8 cellular contexts compared by ENCODE assay signal in the genomic region with DNA sequence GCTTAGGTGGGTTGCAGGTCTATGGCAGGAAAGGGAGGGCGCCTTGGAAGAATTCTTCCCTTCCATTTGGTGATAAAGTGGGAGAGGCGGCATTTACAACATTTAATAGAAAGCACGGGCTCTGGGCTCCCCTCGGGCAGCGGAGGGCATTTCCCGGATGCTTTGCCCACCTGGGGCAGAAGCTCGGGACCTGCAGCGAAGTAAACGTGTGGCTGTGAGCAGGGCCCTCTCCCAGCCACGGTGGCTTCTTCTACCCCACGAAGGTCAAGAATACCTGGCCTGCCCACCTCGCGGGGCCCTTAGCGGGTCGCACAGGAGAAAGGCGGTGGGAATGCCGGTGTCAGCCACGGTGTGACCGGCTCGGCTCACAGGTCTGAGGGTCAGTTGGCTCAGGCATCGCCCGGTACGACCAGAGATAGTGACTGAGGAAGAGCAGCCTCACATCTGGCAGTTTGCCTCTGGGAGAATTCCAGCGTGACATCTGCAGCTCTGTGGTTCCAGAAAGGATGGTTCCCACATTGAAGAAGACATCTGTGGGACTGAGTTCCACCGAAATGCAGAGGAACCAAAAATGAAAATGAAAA. TPM values are rescaled to one million over a fixed set of nuclear protein-coding genes. Genes with fewer than 3 reads are reported as not detected.
DNase-seq lines count a peak whose midpoint lies in the region; ATAC-seq and TF ChIP-seq lines count a peak whose summit lies in the region.

No MANE protein-coding gene starts in this region.

- H3K4me3 Mint-ChIP-seq in CD4-positive, CD25-positive, alpha-beta regulatory T cell: peak overlapping the region in 3 of 4 donors; percentile 60 to 69 (median 68)
- H3K4me3 Mint-ChIP-seq in natural killer cell treated with Interleukin-12 subunit alpha and Interleukin-12 subunit beta and Interleukin-15 and Interleukin-18, amount 100 ng/mL, for 72 hours: peak overlapping the region; percentile 50

- H3K27ac Mint-ChIP-seq in CD4-positive, CD25-positive, alpha-beta regulatory T cell: no peak overlapping the region
- peak overlapping the region in 1 of 2 donors; percentile 83 for H3K27ac Mint-ChIP-seq in natural killer cell treated with Interleukin-12 subunit alpha and Interleukin-12 subunit beta and Interleukin-15 and Interleukin-18, amount 100 ng/mL, for 72 hours

- no peak for TF ChIP-seq CTCF in esophagus muscularis mucosa (IDR thresholded peaks at IDR 0.05)

- TF ChIP-seq EP300 in esophagus muscularis mucosa (IDR thresholded peaks at IDR 0.05): no peak

- peaks cover 5% of the 10 kb centered on the region for H3K4me1 ChIP-seq in CD4-positive, CD25-positive, alpha-beta regulatory T cell (ENCODE audit: control insufficient read depth, insufficient read depth, low read length, poor library complexity, severe bottlenecking)
- H3K4me1 ChIP-seq in SJSA1 (replicated peaks) (peaks cover 67% of the 10 kb centered on the region), esophagus muscularis mucosa (peaks cover 33 to 56% (median 45%) of the 10 kb centered on the region in 4 donors)

- peaks cover 4 to 25% (median 6%) of the 10 kb centered on the region in 4 donors for H3K4me1 Mint-ChIP-seq in CD4-positive, CD25-positive, alpha-beta regulatory T cell
- peaks cover 8 to 10% of the 10 kb centered on the region in 2 donors for H3K4me1 Mint-ChIP-seq in natural killer cell treated with Interleukin-12 subunit alpha and Interleukin-12 subunit beta and Interleukin-15 and Interleukin-18, amount 100 ng/mL, for 72 hours (ENCODE audit: low read depth in 2 of 2)

- no peak for DNase-seq in CD4-positive, CD25-positive, alpha-beta regulatory T cell
- DNase-seq in SJSA1 (ENCODE audit: low read depth in 1 of 2, low spot score in 2 of 2): peak; percentile 48 to 60
- DNase-seq in esophagus muscularis mucosa (ENCODE audit: extremely low spot score): no peak
- DNase-seq in natural killer cell treated with Interleukin-12 subunit alpha and Interleukin-12 subunit beta and Interleukin-15 and Interleukin-18, amount 100 ng/mL, for 72 hours (ENCODE audit: low spot score): no peak
- DNase-seq in NCI-H2196 (lab: John Stamatoyannopoulos, UW; ENCODE audit: unreplicated experiment): no peak
- DNase-seq in stimulated activated CD4-positive, alpha-beta T cell treated with anti-CD3 and anti-CD28 coated beads, Interleukin-1b, Interleukin-23, amount 100 ng/mL, for 48 hours: no peak
- no peak for DNase-seq in midbrain (lab: John Stamatoyannopoulos, UW)

- H3K27ac ChIP-seq in CD4-positive, CD25-positive, alpha-beta regulatory T cell (ENCODE audit: insufficient read depth, low read length, poor library complexity, severe bottlenecking): no peak overlapping the region
- peak overlapping the region; percentile 94 for H3K27ac ChIP-seq in SJSA1
- H3K27ac ChIP-seq in esophagus muscularis mucosa (replicated peaks in 1 of 4): peak overlapping the region; percentile 83 to 89 (median 88)

- intact Hi-C loops in esophagus muscularis mucosa (cut with DNase I): no loop called here

- peaks cover 67% of the 10 kb centered on the region for H3K27me3 Mint-ChIP-seq in CD4-positive, CD25-positive, alpha-beta regulatory T cell
- H3K27me3 Mint-ChIP-seq in natural killer cell treated with Interleukin-12 subunit alpha and Interleukin-12 subunit beta and Interleukin-15 and Interleukin-18, amount 100 ng/mL, for 72 hours: peaks cover 53 to 73% of the 10 kb centered on the region in 2 donors

- WGBS in esophagus muscularis mucosa: 3% methylated on average over 10 of the region's 25 CpGs

- no peak for TF ChIP-seq POLR2A in esophagus muscularis mucosa (IDR thresholded peaks at IDR 0.05; ENCODE audit: low read depth)

- H3K9me3 ChIP-seq in CD4-positive, CD25-positive, alpha-beta regulatory T cell (ENCODE audit: control insufficient read depth in 2 of 2, low read length in 2 of 2): no peaks in the 10 kb centered on the region
- no peaks in the 10 kb centered on the region for H3K9me3 ChIP-seq in SJSA1 (replicated peaks)
- H3K9me3 ChIP-seq in esophagus muscularis mucosa: no peaks in the 10 kb centered on the region

- H3K9me3 Mint-ChIP-seq in CD4-positive, CD25-positive, alpha-beta regulatory T cell: peaks cover 0 to 5% (median 0%) of the 10 kb centered on the region in 7 donors
- no peaks in the 10 kb centered on the region for H3K9me3 Mint-ChIP-seq in natural killer cell treated with Interleukin-12 subunit alpha and Interleukin-12 subunit beta and Interleukin-15 and Interleukin-18, amount 100 ng/mL, for 72 hours

- H3K4me3 ChIP-seq in CD4-positive, CD25-positive, alpha-beta regulatory T cell (ENCODE audit: low read depth, low read length): no peak overlapping the region
- peak overlapping the region; percentile 85 for H3K4me3 ChIP-seq in SJSA1
- peak overlapping the region; percentile 63 to 88 (median 74) for H3K4me3 ChIP-seq in esophagus muscularis mucosa

- no peaks in the 10 kb centered on the region for H3K36me3 ChIP-seq in CD4-positive, CD25-positive, alpha-beta regulatory T cell (ENCODE audit: control insufficient read depth, insufficient read depth, low read length)
- peaks cover 44% of the 10 kb centered on the region for H3K36me3 ChIP-seq in SJSA1
- no peaks in the 10 kb centered on the region for H3K36me3 ChIP-seq in esophagus muscularis mucosa

- no peaks in the 10 kb centered on the region for H3K36me3 Mint-ChIP-seq in CD4-positive, CD25-positive, alpha-beta regulatory T cell
- H3K36me3 Mint-ChIP-seq in natural killer cell treated with Interleukin-12 subunit alpha and Interleukin-12 subunit beta and Interleukin-15 and Interleukin-18, amount 100 ng/mL, for 72 hours: no peaks in the 10 kb centered on the region

- peaks cover 46% of the 10 kb centered on the region for H3K27me3 ChIP-seq in CD4-positive, CD25-positive, alpha-beta regulatory T cell (ENCODE audit: control insufficient read depth, insufficient read depth, low read length)
- H3K27me3 ChIP-seq in SJSA1 (replicated peaks): no peaks in the 10 kb centered on the region
- peaks cover 0 to 7% (median 0%) of the 10 kb centered on the region in 4 donors for H3K27me3 ChIP-seq in esophagus muscularis mucosa

- ATAC-seq in CD4-positive, CD25-positive, alpha-beta regulatory T cell (ENCODE audit: low read depth in 2 of 2): no peak
- ATAC-seq in GM21515 (IDR thresholded peaks at IDR 0.05; ENCODE audit: unreplicated experiment): peak; percentile 15
- peak in 1 of 2 donors; percentile 13 for ATAC-seq in natural killer cell treated with Interleukin-12 subunit alpha and Interleukin-12 subunit beta and Interleukin-15 and Interleukin-18, amount 100 ng/mL, for 72 hours

RNA-seq across cellular contexts. Expression of gene F3, which starts 0.6 kb away (rescaled TPM):
- total RNA-seq in CD4-positive, CD25-positive, alpha-beta regulatory T cell: not detected
- polyA plus RNA-seq in CD4-positive, CD25-positive, alpha-beta regulatory T cell: not detected
- 54.7 and 63.4 TPM in 2 replicates for total RNA-seq in SJSA1 (2014; rRNA removed; shearing (Covaris generic))
- total RNA-seq in esophagus muscularis mucosa: 10 to 100 TPM; 12.6 to 56.3 (median 17.5) TPM
- total RNA-seq in natural killer cell treated with Interleukin-12 subunit alpha and Interleukin-12 subunit beta and Interleukin-15 and Interleukin-18, amount 100 ng/mL, for 72 hours: not detected

Comparison
In these comparisons a context has a peak if more than half of its experiments do, and no peak if none do; other contexts are left out.
1. DNase-seq: peak in SJSA1 (2 of 2); none in CD4-positive, CD25-positive, alpha-beta regulatory T cell (0 of 3), esophagus muscularis mucosa (single experiment), natural killer cell treated with Interleukin-12 subunit alpha and Interleukin-12 subunit beta and Interleukin-15 and Interleukin-18, amount 100 ng/mL, for 72 hours (single experiment), NCI-H2196 (single experiment), stimulated activated CD4-positive, alpha-beta T cell treated with anti-CD3 and anti-CD28 coated beads, Interleukin-1b, Interleukin-23, amount 100 ng/mL, for 48 hours (single experiment) and midbrain (single experiment).
2. RNA of gene F3, which starts 0.6 kb away (total RNA-seq): 54.7 to 63.4 TPM in SJSA1 and 12.6 to 56.3 TPM in esophagus muscularis mucosa; not detected in natural killer cell treated with Interleukin-12 subunit alpha and Interleukin-12 subunit beta and Interleukin-15 and Interleukin-18, amount 100 ng/mL, for 72 hours and not detected in CD4-positive, CD25-positive, alpha-beta regulatory T cell (single experiment); every median in the first group is over 10 times any median in the second.